Comparison of ENCODE assay signal across 11 cellular contexts in the genomic region with DNA sequence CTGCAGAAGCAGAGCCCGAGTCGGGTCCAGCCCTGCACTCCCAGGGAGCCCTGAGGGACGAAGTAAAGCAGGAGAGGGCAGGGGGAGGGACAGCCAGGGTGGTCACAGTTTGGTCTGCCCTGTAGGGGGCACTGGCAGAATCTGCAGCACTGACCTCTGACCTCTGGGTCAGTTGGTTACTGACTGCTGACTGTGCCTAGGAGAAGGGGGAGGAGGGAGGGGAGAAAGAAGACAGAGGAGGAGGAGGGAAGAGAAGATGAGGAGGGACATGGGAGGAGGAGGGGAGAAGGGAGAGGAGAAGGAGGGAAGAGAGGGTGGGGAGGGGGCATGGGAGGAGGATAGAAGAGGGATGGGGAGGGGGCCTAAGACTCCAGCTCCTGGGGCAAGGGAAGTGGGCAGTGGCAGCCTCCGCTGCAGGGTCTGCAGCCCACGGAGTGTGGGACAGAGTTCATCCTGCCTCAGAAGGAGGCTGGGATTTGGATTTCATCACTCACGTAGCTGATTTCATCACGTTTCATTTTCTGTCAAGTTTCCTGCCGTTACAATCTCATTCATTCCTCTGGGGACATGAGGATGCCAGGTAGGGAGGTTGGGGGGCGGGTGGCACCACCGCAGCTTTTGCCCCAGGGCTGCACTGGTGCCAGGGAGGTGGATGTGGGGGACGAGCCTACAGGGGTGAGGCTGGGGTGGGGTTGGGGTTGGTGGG. TPM values are rescaled to one million over a fixed set of nuclear protein-coding genes. Genes with fewer than 3 reads are reported as not detected.
DNase-seq lines count a peak whose midpoint lies in the region; ATAC-seq and TF ChIP-seq lines count a peak whose summit lies in the region.
"Had no signal": no experiment of that assay in that cellular context is flagged by ENCODE, and none has a peak within 500 bp of the region (broad histone marks: within the 10 kb centered on the region; RNA-seq: fewer than 3 reads in every experiment).

No MANE protein-coding gene starts in this region.

- H3F3A ChIP-seq in Loucy (ENCODE audit: low read depth) = no peaks in the 10 kb centered on the region

- 73 to 83% methylated on average over 11 of the region's 11 CpGs for WGBS in sigmoid colon, 2 donors

- intact Hi-C loops in sigmoid colon (cut with DNase I) = loop anchor here (5.0 kb wide), 1 partner anchor 46 kb away; no protein-coding TSS in a partner anchor

- H3K27ac ChIP-seq in WERI-Rb-1 (no peak overlapping the region), sigmoid colon (no peak overlapping the region)
- H3K27ac ChIP-seq: brain microvascular endothelial cell had no signal

- DNase-seq in ELF-1 (ENCODE audit: low read depth, low spot score) (peak; percentile 55), WERI-Rb-1 (no peak), iris pigment epithelial cell (ENCODE audit: low read depth) (peak; percentile 42), HAP-1 (ENCODE audit: low spot score in 2 of 2) (no peak), sigmoid colon (no peak)
- no peak for DNase-seq in effector CD8-positive, alpha-beta T cell (lab: John Stamatoyannopoulos, UW)
- DNase-seq: brain microvascular endothelial cell; stimulated activated CD4-positive, alpha-beta T cell treated with anti-CD3 and anti-CD28 coated beads, Interleukin-15, amount 100 ng/mL, for 24 hours had no signal

- H3K36me3 ChIP-seq in Loucy (ENCODE audit: insufficient read depth, low read length) = no peaks in the 10 kb centered on the region
- H3K36me3 ChIP-seq in WERI-Rb-1 = no peaks in the 10 kb centered on the region
- H3K36me3 ChIP-seq in HAP-1 (replicated peaks) = no peaks in the 10 kb centered on the region
- no peaks in the 10 kb centered on the region for H3K36me3 ChIP-seq in sigmoid colon
- H3K36me3 ChIP-seq: brain microvascular endothelial cell had no signal

- H3K4me2 ChIP-seq in Loucy (ENCODE audit: low read depth, low read length, poor library complexity, severe bottlenecking) = peak overlapping the region; percentile 65

- H3K27me3 ChIP-seq in Loucy (ENCODE audit: insufficient read depth, low read length, poor library complexity, severe bottlenecking) = no peaks in the 10 kb centered on the region
- no peaks in the 10 kb centered on the region for H3K27me3 ChIP-seq in WERI-Rb-1 (ENCODE audit: insufficient read depth, low read depth, severe bottlenecking)
- H3K27me3 ChIP-seq in HAP-1 (ENCODE audit: low read depth) = no peaks in the 10 kb centered on the region
- no peaks in the 10 kb centered on the region for H3K27me3 ChIP-seq in sigmoid colon
- H3K27me3 ChIP-seq: brain microvascular endothelial cell had no signal

- H3K9me3 ChIP-seq in Loucy (ENCODE audit: insufficient read depth, low read depth, low read length) (no peaks in the 10 kb centered on the region), WERI-Rb-1 (ENCODE audit: severe bottlenecking) (no peaks in the 10 kb centered on the region), HAP-1 (no peaks in the 10 kb centered on the region), sigmoid colon (no peaks in the 10 kb centered on the region)

- H2AFZ ChIP-seq in Loucy (ENCODE audit: low read length) = no peak overlapping the region

- peak; percentile 47 for TF ChIP-seq CTCF in Loucy (conservative IDR thresholded peaks at IDR 0.05; ENCODE audit: low read length)
- TF ChIP-seq CTCF in WERI-Rb-1 (IDR thresholded peaks at IDR 0.05; ENCODE audit: low read depth, low read length) = peak; percentile 37; the same call in 1 of the 2 replicates
- no peak for TF ChIP-seq CTCF in sigmoid colon (IDR thresholded peaks at IDR 0.05)

- H3K4me3 ChIP-seq in Loucy (ENCODE audit: low read length, poor library complexity, severe bottlenecking) (peak overlapping the region; percentile 24), WERI-Rb-1 (ENCODE audit: low read depth, low read length) (no peak overlapping the region), HAP-1 (no peak overlapping the region), sigmoid colon (no peak overlapping the region)

- H3K9ac ChIP-seq in Loucy (ENCODE audit: low read depth, low read length, poor library complexity, severe bottlenecking) = peak overlapping the region; percentile 25

- in situ Hi-C loops in HAP-1 (cut with MboI; ENCODE audit: low sequenced_read_pairs) = no loop called here

- H3K4me1 ChIP-seq in Loucy (ENCODE audit: insufficient read depth, low read length, poor library complexity, severe bottlenecking) (peaks cover 25% of the 10 kb centered on the region), HAP-1 (peaks cover 6% of the 10 kb centered on the region), sigmoid colon (peaks cover 0 to 79% (median 49%) of the 10 kb centered on the region in 4 donors)

- TF ChIP-seq POLR2A in sigmoid colon (IDR thresholded peaks at IDR 0.05) = no peak

- TF ChIP-seq EP300 in sigmoid colon (IDR thresholded peaks at IDR 0.05) = no peak

- ATAC-seq in HG02938 (IDR thresholded peaks at IDR 0.05; ENCODE audit: unreplicated experiment) = no peak

- H3K79me2 ChIP-seq in Loucy (ENCODE audit: insufficient read depth, low read length) = no peaks in the 10 kb centered on the region

- no peaks in the 10 kb centered on the region for H3K9me2 ChIP-seq in Loucy (replicated peaks; ENCODE audit: low read depth, low read length)

- no peaks in the 10 kb centered on the region for H4K20me1 ChIP-seq in Loucy (ENCODE audit: insufficient read depth, low read length, poor library complexity, severe bottlenecking)

RNA-seq across cellular contexts. Expression of a gene that starts 55.2 kb away (rescaled TPM):
- 1 to 10 TPM in 3 of 4 donors, under 1 TPM in 1; 0.99 to 6.9 (median 3.1) TPM for total RNA-seq in sigmoid colon
- polyA plus RNA-seq in sigmoid colon = under 1 TPM in 1 of 3 donors, not detected in 2; 0.66 TPM
- total RNA-seq: activated CD8-positive, alpha-beta memory T cell treated with anti-CD3 and anti-CD28 coated beads for 36 hours had no signal

Comparison
In these comparisons a context has a peak if more than half of its experiments do, and no peak if none do; other contexts are left out.
1. DNase-seq: peak in ELF-1 (single experiment) and iris pigment epithelial cell (single experiment); none in WERI-Rb-1 (single experiment), effector CD8-positive, alpha-beta T cell (single experiment), HAP-1 (0 of 2) and sigmoid colon (single experiment).
2. CTCF ChIP-seq: peak in Loucy (single experiment) and WERI-Rb-1 (single experiment); none in sigmoid colon (0 of 4).